Comparison of ENCODE assay signal across 1 cellular context in the genomic region with DNA sequence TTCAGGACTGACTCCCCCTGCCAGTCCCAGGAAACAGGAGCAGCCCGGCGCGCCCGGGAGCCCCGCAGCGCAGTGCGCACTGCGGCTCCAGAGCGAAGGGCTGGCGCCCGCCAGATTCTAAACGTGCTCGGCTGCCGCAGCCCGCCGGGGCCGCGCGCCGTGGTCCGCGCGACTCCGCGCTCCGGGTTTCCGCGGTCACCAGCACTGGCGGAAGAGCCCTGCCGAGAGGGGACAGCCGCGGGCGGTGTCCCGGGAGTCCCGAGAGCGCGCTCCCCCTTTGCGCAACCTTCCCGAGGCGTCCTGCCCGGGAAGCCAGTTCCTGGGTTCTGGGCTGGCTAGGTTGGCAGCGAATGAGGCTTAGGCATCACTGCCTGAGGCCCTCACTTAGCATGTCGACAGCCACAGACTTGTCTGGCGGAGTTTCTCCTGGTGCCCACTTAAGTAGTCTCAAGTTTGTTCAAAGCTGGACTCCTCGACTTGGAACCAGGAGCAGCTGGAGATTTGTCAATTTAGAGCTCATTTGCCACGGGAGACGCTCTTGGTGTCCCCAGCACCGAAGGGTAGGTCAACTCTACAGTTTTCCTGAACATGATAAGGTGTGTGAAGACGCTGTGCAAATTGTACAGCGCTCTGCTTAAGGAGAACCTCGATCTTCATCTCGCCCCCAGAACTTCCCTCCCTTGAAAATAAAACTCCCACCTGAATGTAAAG.
TF ChIP-seq lines count a peak whose summit lies in the region.

No MANE protein-coding gene starts in this region.

TF ChIP-seq in endothelial cell of umbilical vein, 7 proteins besides CTCF, POLR2A, EP300 and RAD21 (continued from another document):
- TF ChIP-seq EZH2 (IDR thresholded peaks at IDR 0.05; ENCODE audit: borderline replicate concordance, low read depth, low read length, severe bottlenecking), result no peak
- TF ChIP-seq JUN (IDR thresholded peaks at IDR 0.05; ENCODE audit: borderline replicate concordance, insufficient read depth, insufficient read length, low read depth), result no peak
